ENCODE assay signal across 3 cellular contexts in the genomic region with DNA sequence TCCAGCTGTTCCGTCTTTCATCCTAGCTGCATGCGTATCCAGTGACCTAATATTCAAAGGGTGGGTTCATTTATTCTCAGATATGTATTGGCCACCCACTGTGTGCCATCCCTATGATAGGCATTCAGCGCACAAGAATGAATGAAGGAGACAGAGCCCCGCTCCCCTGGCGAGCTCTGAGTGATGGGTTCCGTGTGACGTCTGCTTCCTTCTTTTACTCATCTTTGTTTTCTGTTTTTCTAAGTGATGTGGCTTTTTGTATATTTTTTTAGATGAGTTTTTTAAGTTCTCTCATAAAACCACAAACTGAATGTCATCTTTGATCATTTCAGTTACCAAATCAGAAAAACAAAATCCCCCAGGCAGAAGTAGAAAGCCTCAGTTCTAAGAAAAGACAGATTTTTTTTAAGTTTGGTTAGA.
A peak's percentile ranks its signal among the peaks of the same experiment; 100 is the strongest.
TF ChIP-seq lines count a peak whose summit lies in the region.

No MANE protein-coding gene starts in this region.

TF ChIP-seq in IMR-90, 13 proteins besides CTCF, POLR2A, EP300 and RAD21:
- TF ChIP-seq RCOR1 (IDR thresholded peaks at IDR 0.05; ENCODE audit: insufficient replicate concordance, low read length) = no peak
- TF ChIP-seq FOS (IDR thresholded peaks at IDR 0.05; ENCODE audit: low read depth, low read length) = no peak
- TF ChIP-seq SMC3 (IDR thresholded peaks at IDR 0.05; ENCODE audit: low read depth, low read length) = no peak
- no peak for TF ChIP-seq ELK1 (IDR thresholded peaks at IDR 0.05; ENCODE audit: borderline replicate concordance, low read depth, low read length)
- no peak for TF ChIP-seq MAFK (IDR thresholded peaks at IDR 0.05; ENCODE audit: low read depth, low read length)
- no peak for TF ChIP-seq MAZ (IDR thresholded peaks at IDR 0.05; ENCODE audit: borderline replicate concordance, low read depth, low read length)
- TF ChIP-seq MXI1 (IDR thresholded peaks at IDR 0.05; ENCODE audit: borderline replicate concordance, low read depth, low read length) = no peak
- TF ChIP-seq, protein P1, sequence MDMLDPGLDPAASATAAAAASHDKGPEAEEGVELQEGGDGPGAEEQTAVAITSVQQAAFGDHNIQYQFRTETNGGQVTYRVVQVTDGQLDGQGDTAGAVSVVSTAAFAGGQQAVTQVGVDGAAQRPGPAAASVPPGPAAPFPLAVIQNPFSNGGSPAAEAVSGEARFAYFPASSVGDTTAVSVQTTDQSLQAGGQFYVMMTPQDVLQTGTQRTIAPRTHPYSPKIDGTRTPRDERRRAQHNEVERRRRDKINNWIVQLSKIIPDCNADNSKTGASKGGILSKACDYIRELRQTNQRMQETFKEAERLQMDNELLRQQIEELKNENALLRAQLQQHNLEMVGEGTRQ (IDR thresholded peaks at IDR 0.05; ENCODE audit: low read depth, low read length) = no peak
- no peak for TF ChIP-seq BHLHE40 (IDR thresholded peaks at IDR 0.05; ENCODE audit: low read depth, low read length)
- no peak for TF ChIP-seq CEBPB (IDR thresholded peaks at IDR 0.05; ENCODE audit: low read depth, low read length)

TF ChIP-seq in GM12878, 131 proteins besides CTCF, POLR2A, EP300 and RAD21:
- TF ChIP-seq SIN3A (IDR thresholded peaks at IDR 0.05; ENCODE audit: low read depth, low read length) (no peak), CREM (IDR thresholded peaks at IDR 0.05; ENCODE audit: low read depth) (0 out of 2 replicates have a peak, but pooled peaks have one; percentile 20), RUNX3 (IDR thresholded peaks at IDR 0.05; ENCODE audit: low read length) (peak; percentile 49; the same call in 1 of the 2 replicates), ZNF24 (IDR thresholded peaks at IDR 0.05) (peak; percentile 76; the same call in 1 of the 2 replicates)

TF ChIP-seq in GM12891, 5 proteins besides CTCF, POLR2A, EP300 and RAD21:
- TF ChIP-seq POU2F2 (IDR thresholded peaks at IDR 0.05; ENCODE audit: low read depth, low read length) (no peak), PAX5 (IDR thresholded peaks at IDR 0.05; ENCODE audit: insufficient read depth, low read length, severe bottlenecking) (no peak), POLR2AphosphoS5 (IDR thresholded peaks at IDR 0.05; ENCODE audit: low read depth, low read length) (no peak), TAF1 (IDR thresholded peaks at IDR 0.05; ENCODE audit: low read depth, low read length) (no peak), SPI1 (IDR thresholded peaks at IDR 0.05; ENCODE audit: low read depth, low read length) (no peak)
